In the genomic region with DNA sequence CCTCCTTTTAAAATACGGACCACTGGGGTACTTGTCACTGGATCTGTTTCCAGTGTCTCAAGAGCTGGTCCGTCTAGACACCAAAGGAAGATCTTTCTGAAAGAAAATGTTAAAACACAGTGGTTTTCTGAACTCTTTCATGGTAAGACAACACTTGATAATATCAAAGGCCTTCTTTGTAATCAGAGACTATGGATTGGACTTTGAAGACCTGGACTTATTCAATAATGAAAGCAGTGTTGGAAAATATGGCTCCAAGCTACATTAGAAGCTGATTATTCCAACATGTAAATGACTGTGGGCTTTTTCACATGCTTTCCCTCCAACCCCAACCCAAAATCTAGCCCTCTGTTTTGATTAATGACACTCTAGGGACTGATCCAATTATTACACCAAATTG, we compare ENCODE assay signal across 21 cellular contexts.
"Had no signal": no experiment of that assay in that cellular context is flagged by ENCODE, and none has a peak within 500 bp of the region (broad histone marks: within the 10 kb centered on the region; RNA-seq: fewer than 3 reads in every experiment).

No MANE protein-coding gene starts in this region.

- H3K27me3 ChIP-seq: MG63 had no signal

- H3K36me3 ChIP-seq: MG63 had no signal

- DNase-seq: IMR-90, Karpas-422, KG1, MG63, NCI-H1092, NCI-H1105 treated with DMSO at 0.1 percent for 48 hours, NCI-H1417 treated with DMSO at 0.1 percent for 48 hours, NCI-H146, NCI-H1694 treated with DMSO at 0.1 percent for 48 hours, NCI-H1930, NCI-H2081, NCI-H2107, NCI-H2171 treated with DMSO at 0.1 percent for 48 hours, NCI-H345, NCI-H446 treated with DMSO at 0.1 percent for 48 hours, NCI-H510A treated with DMSO at 0.1 percent for 48 hours, NCI-H526, SHP77 had no signal

- ATAC-seq: HepG2, SK-N-SH treated with all-trans-retinoic acid at 6 μM for 48 hours had no signal

- H3K9me3 ChIP-seq: MG63 had no signal

- H3K4me3 ChIP-seq: MG63 had no signal

- H3K27ac ChIP-seq: RWPE1 had no signal
